Comparison of ENCODE assay signal across 24 cellular contexts in the genomic region with DNA sequence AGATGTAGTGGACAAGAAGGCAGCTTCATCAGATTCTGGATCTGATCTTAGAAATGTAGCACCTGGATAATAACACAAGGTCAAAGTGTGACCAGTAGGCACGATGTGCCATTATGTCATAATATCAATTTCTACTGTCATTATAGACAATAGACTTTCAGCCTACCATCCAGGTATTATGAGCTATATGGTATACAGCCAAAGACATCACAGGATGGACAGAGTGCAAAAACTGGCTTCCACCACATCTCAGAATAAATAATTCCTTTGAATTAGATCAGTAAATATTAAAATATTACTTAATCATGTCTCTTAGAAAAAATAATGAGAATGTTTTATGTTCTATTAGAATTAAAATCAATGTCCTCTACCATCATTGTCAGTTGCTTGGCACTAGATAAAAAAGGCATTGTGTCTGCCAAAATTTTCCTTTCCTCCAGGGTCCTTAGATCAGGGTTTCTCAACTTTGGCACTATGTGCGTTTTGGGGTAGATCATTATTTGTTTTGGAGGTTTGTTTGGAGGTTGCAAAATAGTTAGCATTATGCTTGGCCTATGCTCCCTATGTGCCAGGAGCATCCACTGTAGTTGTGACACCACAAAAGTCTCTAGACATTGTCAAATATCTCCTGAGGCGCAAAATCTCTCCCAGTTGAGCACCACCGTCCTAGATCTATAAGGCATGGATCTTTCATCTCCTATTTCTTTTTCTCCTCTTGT.
"Had no signal": no experiment of that assay in that cellular context is flagged by ENCODE, and none has a peak within 500 bp of the region (broad histone marks: within the 10 kb centered on the region; RNA-seq: fewer than 3 reads in every experiment).

No MANE protein-coding gene starts in this region.

- ATAC-seq: foreskin keratinocyte; gastroesophageal sphincter; heart left ventricle; left colon; left ventricle myocardium superior; naive thymus-derived CD4-positive, alpha-beta T cell; stimulated activated effector memory CD8-positive, alpha-beta T cell treated with anti-CD3 and anti-CD28 coated beads, Interleukin-12 subunit alpha, Interleukin-12 subunit beta, amount 100 ng/mL, for 72 hours; stimulated activated naive CD8-positive, alpha-beta T cell treated with anti-CD3 and anti-CD28 coated beads, Interleukin-15, Interleukin-2, amounts not matched to agents 100 U/mL and 50 U/mL, for 24 hours; upper lobe of right lung had no signal

- H3K36me3 Mint-ChIP-seq: memory B cell; mesothelial cell of epicardium; naive thymus-derived CD4-positive, alpha-beta T cell; stimulated activated effector memory CD8-positive, alpha-beta T cell treated with anti-CD3 and anti-CD28 coated beads, Interleukin-12 subunit alpha, Interleukin-12 subunit beta, amount 100 ng/mL, for 72 hours had no signal

- DNase-seq: dorsolateral prefrontal cortex; effector CD4-positive, alpha-beta T cell; foreskin keratinocyte; heart left ventricle; islet precursor cell; kidney glomerular epithelial cell; left colon; left ventricle myocardium superior; naive thymus-derived CD4-positive, alpha-beta T cell; sigmoid colon; stimulated activated CD4-positive, alpha-beta T cell treated with anti-CD3 and anti-CD28 coated beads, Interleukin-2, amount 100 ng/mL, for 24 hours; stimulated activated CD4-positive, alpha-beta T cell treated with anti-CD3 and anti-CD28 coated beads, Interleukin-4, amount 100 ng/mL, for 24 hours; stimulated activated naive CD8-positive, alpha-beta T cell treated with anti-CD3 and anti-CD28 coated beads, Interleukin-15, Interleukin-2, amounts not matched to agents 100 U/mL and 50 U/mL, for 24 hours; upper lobe of right lung; uterus had no signal

- H3K4me1 Mint-ChIP-seq: memory B cell; mesothelial cell of epicardium; naive thymus-derived CD4-positive, alpha-beta T cell; nephron; neural progenitor cell; stimulated activated effector memory CD8-positive, alpha-beta T cell treated with anti-CD3 and anti-CD28 coated beads, Interleukin-12 subunit alpha, Interleukin-12 subunit beta, amount 100 ng/mL, for 72 hours had no signal

- H3K9me3 ChIP-seq: gastroesophageal sphincter, sigmoid colon, thoracic aorta, tibial nerve, upper lobe of right lung, uterus had no signal

- H3K4me3 Mint-ChIP-seq: memory B cell; mesothelial cell of epicardium; naive thymus-derived CD4-positive, alpha-beta T cell; nephron; neural progenitor cell; stimulated activated effector memory CD8-positive, alpha-beta T cell treated with anti-CD3 and anti-CD28 coated beads, Interleukin-12 subunit alpha, Interleukin-12 subunit beta, amount 100 ng/mL, for 72 hours had no signal

- H3K27ac Mint-ChIP-seq: memory B cell; mesothelial cell of epicardium; naive thymus-derived CD4-positive, alpha-beta T cell; nephron; neural progenitor cell; progenitor cell of endocrine pancreas; stimulated activated effector memory CD8-positive, alpha-beta T cell treated with anti-CD3 and anti-CD28 coated beads, Interleukin-12 subunit alpha, Interleukin-12 subunit beta, amount 100 ng/mL, for 72 hours had no signal

- H3K27me3 Mint-ChIP-seq: naive thymus-derived CD4-positive, alpha-beta T cell; progenitor cell of endocrine pancreas had no signal
